Comparison of ENCODE assay signal across 1 cellular context in the genomic region with DNA sequence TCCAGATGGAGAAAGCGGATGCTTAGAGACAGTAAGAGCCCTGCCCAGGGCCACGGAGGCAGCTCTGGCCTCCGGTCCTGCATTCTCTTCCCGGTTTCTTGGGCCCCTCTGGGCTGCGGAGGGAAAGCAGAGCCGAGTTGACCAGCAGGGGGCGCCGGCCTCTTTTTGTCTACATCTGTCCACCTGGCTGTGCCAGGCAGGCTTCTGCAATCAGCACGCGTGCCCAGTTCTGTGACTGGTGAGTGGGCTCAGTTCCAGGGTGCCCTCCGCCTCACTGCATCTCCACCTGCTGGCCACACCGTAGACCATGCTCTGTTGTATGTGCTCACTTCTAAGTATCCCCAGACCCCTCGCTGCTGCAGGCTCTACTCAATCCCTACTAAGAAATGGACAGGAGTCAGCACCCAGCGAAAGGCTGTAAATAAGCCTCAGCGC.
A peak's percentile ranks its signal among the peaks of the same experiment; 100 is the strongest.
TF ChIP-seq lines count a peak whose summit lies in the region.

No MANE protein-coding gene starts in this region.

TF ChIP-seq in HepG2, 621 proteins besides CTCF, POLR2A, EP300 and RAD21 (continued from another document and continues in another):
- TF ChIP-seq KDM2A (CRISPR knock-in tag; IDR thresholded peaks at IDR 0.05; ENCODE audit: borderline replicate concordance, low read depth) (peak; percentile 50; the same call in 1 of the 2 replicates), FOSL2 (CRISPR knock-in tag; IDR thresholded peaks at IDR 0.05) (0 out of 2 replicates have a peak, but pooled peaks have one; percentile 10), ZNF331 (CRISPR knock-in tag; IDR thresholded peaks at IDR 0.05) (peak; percentile 38; the same call in 1 of the 2 replicates), ZNF776 (CRISPR knock-in tag; IDR thresholded peaks at IDR 0.05) (no peak), GABPB1 (CRISPR knock-in tag; IDR thresholded peaks at IDR 0.05) (0 out of 2 replicates have a peak, but pooled peaks have one; percentile 25), KAT8 (CRISPR knock-in tag; IDR thresholded peaks at IDR 0.05) (peak; percentile 25; the same call in 1 of the 2 replicates), CEBPG (CRISPR knock-in tag; IDR thresholded peaks at IDR 0.05) (0 out of 2 replicates have a peak, but pooled peaks have one; percentile 4), XRCC5 (optimal IDR thresholded peaks at IDR 0.05; ENCODE audit: low read length) (peak; percentile 59), STAG1 (CRISPR knock-in tag; IDR thresholded peaks at IDR 0.05) (peak; percentile 92), ZNF724P (CRISPR knock-in tag; IDR thresholded peaks at IDR 0.05; ENCODE audit: borderline replicate concordance) (0 out of 2 replicates have a peak, but pooled peaks have one; percentile 30), FOXO1 (CRISPR knock-in tag; IDR thresholded peaks at IDR 0.05) (peak; percentile 29; the same call in 1 of the 2 replicates), SYNCRIP (IDR thresholded peaks at IDR 0.05; ENCODE audit: insufficient read depth, low read depth, low read length) (no peak), CHCHD3 (CRISPR knock-in tag; IDR thresholded peaks at IDR 0.05) (0 out of 2 replicates have a peak, but pooled peaks have one; percentile 37), HNRNPL (IDR thresholded peaks at IDR 0.05; ENCODE audit: low read depth, low read length) (peak; percentile 97)
- TF ChIP-seq, protein P1, sequence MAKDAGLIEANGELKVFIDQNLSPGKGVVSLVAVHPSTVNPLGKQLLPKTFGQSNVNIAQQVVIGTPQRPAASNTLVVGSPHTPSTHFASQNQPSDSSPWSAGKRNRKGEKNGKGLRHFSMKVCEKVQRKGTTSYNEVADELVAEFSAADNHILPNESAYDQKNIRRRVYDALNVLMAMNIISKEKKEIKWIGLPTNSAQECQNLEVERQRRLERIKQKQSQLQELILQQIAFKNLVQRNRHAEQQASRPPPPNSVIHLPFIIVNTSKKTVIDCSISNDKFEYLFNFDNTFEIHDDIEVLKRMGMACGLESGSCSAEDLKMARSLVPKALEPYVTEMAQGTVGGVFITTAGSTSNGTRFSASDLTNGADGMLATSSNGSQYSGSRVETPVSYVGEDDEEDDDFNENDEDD (CRISPR knock-in tag; IDR thresholded peaks at IDR 0.05; ENCODE audit: borderline replicate concordance) = peak; percentile 19; the same call in 1 of the 2 replicates
- TF ChIP-seq, protein P2, sequence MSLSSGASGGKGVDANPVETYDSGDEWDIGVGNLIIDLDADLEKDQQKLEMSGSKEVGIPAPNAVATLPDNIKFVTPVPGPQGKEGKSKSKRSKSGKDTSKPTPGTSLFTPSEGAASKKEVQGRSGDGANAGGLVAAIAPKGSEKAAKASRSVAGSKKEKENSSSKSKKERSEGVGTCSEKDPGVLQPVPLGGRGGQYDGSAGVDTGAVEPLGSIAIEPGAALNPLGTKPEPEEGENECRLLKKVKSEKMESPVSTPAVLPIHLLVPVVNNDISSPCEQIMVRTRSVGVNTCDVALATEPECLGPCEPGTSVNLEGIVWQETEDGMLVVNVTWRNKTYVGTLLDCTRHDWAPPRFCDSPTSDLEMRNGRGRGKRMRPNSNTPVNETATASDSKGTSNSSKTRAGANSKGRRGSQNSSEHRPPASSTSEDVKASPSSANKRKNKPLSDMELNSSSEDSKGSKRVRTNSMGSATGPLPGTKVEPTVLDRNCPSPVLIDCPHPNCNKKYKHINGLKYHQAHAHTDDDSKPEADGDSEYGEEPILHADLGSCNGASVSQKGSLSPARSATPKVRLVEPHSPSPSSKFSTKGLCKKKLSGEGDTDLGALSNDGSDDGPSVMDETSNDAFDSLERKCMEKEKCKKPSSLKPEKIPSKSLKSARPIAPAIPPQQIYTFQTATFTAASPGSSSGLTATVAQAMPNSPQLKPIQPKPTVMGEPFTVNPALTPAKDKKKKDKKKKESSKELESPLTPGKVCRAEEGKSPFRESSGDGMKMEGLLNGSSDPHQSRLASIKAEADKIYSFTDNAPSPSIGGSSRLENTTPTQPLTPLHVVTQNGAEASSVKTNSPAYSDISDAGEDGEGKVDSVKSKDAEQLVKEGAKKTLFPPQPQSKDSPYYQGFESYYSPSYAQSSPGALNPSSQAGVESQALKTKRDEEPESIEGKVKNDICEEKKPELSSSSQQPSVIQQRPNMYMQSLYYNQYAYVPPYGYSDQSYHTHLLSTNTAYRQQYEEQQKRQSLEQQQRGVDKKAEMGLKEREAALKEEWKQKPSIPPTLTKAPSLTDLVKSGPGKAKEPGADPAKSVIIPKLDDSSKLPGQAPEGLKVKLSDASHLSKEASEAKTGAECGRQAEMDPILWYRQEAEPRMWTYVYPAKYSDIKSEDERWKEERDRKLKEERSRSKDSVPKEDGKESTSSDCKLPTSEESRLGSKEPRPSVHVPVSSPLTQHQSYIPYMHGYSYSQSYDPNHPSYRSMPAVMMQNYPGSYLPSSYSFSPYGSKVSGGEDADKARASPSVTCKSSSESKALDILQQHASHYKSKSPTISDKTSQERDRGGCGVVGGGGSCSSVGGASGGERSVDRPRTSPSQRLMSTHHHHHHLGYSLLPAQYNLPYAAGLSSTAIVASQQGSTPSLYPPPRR (CRISPR knock-in tag; IDR thresholded peaks at IDR 0.05; ENCODE audit: borderline replicate concordance) = 0 out of 2 replicates have a peak, but pooled peaks have one; percentile 34
- TF ChIP-seq, protein P3, sequence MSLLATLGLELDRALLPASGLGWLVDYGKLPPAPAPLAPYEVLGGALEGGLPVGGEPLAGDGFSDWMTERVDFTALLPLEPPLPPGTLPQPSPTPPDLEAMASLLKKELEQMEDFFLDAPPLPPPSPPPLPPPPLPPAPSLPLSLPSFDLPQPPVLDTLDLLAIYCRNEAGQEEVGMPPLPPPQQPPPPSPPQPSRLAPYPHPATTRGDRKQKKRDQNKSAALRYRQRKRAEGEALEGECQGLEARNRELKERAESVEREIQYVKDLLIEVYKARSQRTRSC (CRISPR knock-in tag; IDR thresholded peaks at IDR 0.05; ENCODE audit: low read depth) = 0 out of 2 replicates have a peak, but pooled peaks have one; percentile 50
- TF ChIP-seq, protein P4, sequence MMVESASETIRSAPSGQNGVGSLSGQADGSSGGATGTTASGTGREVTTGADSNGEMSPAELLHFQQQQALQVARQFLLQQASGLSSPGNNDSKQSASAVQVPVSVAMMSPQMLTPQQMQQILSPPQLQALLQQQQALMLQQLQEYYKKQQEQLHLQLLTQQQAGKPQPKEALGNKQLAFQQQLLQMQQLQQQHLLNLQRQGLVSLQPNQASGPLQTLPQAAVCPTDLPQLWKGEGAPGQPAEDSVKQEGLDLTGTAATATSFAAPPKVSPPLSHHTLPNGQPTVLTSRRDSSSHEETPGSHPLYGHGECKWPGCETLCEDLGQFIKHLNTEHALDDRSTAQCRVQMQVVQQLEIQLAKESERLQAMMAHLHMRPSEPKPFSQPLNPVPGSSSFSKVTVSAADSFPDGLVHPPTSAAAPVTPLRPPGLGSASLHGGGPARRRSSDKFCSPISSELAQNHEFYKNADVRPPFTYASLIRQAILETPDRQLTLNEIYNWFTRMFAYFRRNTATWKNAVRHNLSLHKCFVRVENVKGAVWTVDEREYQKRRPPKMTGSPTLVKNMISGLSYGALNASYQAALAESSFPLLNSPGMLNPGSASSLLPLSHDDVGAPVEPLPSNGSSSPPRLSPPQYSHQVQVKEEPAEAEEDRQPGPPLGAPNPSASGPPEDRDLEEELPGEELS (CRISPR knock-in tag; IDR thresholded peaks at IDR 0.05) = no peak
- TF ChIP-seq, protein P5, sequence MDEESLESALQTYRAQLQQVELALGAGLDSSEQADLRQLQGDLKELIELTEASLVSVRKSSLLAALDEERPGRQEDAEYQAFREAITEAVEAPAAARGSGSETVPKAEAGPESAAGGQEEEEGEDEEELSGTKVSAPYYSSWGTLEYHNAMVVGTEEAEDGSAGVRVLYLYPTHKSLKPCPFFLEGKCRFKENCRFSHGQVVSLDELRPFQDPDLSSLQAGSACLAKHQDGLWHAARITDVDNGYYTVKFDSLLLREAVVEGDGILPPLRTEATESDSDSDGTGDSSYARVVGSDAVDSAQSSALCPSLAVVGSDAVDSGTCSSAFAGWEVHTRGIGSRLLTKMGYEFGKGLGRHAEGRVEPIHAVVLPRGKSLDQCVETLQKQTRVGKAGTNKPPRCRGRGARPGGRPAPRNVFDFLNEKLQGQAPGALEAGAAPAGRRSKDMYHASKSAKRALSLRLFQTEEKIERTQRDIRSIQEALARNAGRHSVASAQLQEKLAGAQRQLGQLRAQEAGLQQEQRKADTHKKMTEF (CRISPR knock-in tag; IDR thresholded peaks at IDR 0.05) = 0 out of 2 replicates have a peak, but pooled peaks have one; percentile 23
- TF ChIP-seq, protein P6, sequence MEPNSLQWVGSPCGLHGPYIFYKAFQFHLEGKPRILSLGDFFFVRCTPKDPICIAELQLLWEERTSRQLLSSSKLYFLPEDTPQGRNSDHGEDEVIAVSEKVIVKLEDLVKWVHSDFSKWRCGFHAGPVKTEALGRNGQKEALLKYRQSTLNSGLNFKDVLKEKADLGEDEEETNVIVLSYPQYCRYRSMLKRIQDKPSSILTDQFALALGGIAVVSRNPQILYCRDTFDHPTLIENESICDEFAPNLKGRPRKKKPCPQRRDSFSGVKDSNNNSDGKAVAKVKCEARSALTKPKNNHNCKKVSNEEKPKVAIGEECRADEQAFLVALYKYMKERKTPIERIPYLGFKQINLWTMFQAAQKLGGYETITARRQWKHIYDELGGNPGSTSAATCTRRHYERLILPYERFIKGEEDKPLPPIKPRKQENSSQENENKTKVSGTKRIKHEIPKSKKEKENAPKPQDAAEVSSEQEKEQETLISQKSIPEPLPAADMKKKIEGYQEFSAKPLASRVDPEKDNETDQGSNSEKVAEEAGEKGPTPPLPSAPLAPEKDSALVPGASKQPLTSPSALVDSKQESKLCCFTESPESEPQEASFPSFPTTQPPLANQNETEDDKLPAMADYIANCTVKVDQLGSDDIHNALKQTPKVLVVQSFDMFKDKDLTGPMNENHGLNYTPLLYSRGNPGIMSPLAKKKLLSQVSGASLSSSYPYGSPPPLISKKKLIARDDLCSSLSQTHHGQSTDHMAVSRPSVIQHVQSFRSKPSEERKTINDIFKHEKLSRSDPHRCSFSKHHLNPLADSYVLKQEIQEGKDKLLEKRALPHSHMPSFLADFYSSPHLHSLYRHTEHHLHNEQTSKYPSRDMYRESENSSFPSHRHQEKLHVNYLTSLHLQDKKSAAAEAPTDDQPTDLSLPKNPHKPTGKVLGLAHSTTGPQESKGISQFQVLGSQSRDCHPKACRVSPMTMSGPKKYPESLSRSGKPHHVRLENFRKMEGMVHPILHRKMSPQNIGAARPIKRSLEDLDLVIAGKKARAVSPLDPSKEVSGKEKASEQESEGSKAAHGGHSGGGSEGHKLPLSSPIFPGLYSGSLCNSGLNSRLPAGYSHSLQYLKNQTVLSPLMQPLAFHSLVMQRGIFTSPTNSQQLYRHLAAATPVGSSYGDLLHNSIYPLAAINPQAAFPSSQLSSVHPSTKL (CRISPR knock-in tag; IDR thresholded peaks at IDR 0.05) = 0 out of 2 replicates have a peak, but pooled peaks have one; percentile 18
- TF ChIP-seq, protein P7, sequence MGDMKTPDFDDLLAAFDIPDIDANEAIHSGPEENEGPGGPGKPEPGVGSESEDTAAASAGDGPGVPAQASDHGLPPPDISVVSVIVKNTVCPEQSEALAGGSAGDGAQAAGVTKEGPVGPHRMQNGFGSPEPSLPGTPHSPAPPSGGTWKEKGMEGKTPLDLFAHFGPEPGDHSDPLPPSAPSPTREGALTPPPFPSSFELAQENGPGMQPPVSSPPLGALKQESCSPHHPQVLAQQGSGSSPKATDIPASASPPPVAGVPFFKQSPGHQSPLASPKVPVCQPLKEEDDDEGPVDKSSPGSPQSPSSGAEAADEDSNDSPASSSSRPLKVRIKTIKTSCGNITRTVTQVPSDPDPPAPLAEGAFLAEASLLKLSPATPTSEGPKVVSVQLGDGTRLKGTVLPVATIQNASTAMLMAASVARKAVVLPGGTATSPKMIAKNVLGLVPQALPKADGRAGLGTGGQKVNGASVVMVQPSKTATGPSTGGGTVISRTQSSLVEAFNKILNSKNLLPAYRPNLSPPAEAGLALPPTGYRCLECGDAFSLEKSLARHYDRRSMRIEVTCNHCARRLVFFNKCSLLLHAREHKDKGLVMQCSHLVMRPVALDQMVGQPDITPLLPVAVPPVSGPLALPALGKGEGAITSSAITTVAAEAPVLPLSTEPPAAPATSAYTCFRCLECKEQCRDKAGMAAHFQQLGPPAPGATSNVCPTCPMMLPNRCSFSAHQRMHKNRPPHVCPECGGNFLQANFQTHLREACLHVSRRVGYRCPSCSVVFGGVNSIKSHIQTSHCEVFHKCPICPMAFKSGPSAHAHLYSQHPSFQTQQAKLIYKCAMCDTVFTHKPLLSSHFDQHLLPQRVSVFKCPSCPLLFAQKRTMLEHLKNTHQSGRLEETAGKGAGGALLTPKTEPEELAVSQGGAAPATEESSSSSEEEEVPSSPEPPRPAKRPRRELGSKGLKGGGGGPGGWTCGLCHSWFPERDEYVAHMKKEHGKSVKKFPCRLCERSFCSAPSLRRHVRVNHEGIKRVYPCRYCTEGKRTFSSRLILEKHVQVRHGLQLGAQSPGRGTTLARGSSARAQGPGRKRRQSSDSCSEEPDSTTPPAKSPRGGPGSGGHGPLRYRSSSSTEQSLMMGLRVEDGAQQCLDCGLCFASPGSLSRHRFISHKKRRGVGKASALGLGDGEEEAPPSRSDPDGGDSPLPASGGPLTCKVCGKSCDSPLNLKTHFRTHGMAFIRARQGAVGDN (CRISPR knock-in tag; IDR thresholded peaks at IDR 0.05) = peak; percentile 57
- TF ChIP-seq, protein P8, sequence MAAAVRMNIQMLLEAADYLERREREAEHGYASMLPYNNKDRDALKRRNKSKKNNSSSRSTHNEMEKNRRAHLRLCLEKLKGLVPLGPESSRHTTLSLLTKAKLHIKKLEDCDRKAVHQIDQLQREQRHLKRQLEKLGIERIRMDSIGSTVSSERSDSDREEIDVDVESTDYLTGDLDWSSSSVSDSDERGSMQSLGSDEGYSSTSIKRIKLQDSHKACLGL (CRISPR knock-in tag; IDR thresholded peaks at IDR 0.05) = no peak
- TF ChIP-seq, protein P9, sequence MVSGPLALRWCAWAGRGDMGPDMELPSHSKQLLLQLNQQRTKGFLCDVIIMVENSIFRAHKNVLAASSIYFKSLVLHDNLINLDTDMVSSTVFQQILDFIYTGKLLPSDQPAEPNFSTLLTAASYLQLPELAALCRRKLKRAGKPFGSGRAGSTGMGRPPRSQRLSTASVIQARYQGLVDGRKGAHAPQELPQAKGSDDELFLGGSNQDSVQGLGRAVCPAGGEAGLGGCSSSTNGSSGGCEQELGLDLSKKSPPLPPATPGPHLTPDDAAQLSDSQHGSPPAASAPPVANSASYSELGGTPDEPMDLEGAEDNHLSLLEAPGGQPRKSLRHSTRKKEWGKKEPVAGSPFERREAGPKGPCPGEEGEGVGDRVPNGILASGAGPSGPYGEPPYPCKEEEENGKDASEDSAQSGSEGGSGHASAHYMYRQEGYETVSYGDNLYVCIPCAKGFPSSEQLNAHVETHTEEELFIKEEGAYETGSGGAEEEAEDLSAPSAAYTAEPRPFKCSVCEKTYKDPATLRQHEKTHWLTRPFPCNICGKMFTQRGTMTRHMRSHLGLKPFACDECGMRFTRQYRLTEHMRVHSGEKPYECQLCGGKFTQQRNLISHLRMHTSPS (CRISPR knock-in tag; IDR thresholded peaks at IDR 0.05; ENCODE audit: low read depth) = peak; percentile 85
- TF ChIP-seq, protein P10, sequence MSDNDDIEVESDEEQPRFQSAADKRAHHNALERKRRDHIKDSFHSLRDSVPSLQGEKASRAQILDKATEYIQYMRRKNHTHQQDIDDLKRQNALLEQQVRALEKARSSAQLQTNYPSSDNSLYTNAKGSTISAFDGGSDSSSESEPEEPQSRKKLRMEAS (IDR thresholded peaks at IDR 0.05) = 0 out of 2 replicates have a peak, but pooled peaks have one; percentile 12
